10 cellular contexts compared by ENCODE assay signal in genomic region chr7:43954524-43955228, GRCh38. TPM values are rescaled to one million over a fixed set of nuclear protein-coding genes. Genes with fewer than 3 reads are reported as not detected.
DNase-seq lines count a peak whose midpoint lies in the region; ATAC-seq and TF ChIP-seq lines count a peak whose summit lies in the region.
"Had no signal": no experiment of that assay in that cellular context is flagged by ENCODE, and none has a peak within 500 bp of the region (broad histone marks: within the 10 kb centered on the region; RNA-seq: fewer than 3 reads in every experiment).

No MANE protein-coding gene starts in this region.

- TF ChIP-seq CTCF in NB4 (IDR thresholded peaks at IDR 0.05; ENCODE audit: low read depth, low read length) = peak; percentile 90
- peak; percentile 54 for TF ChIP-seq CTCF in cardiac muscle cell (IDR thresholded peaks at IDR 0.05; ENCODE audit: low read depth, low read length)
- TF ChIP-seq CTCF in sigmoid colon (IDR thresholded peaks at IDR 0.05) = no peak

- no peaks in the 10 kb centered on the region for H3K27me3 ChIP-seq in cardiac muscle cell
- H3K27me3 ChIP-seq in sigmoid colon = no peaks in the 10 kb centered on the region
- no peaks in the 10 kb centered on the region for H3K27me3 ChIP-seq in effector memory CD4-positive, alpha-beta T cell (replicated peaks; ENCODE audit: control insufficient read depth, insufficient read depth, low read length, poor library complexity, severe bottlenecking)
- H3K27me3 ChIP-seq: BLaER1 treated with 17β-estradiol and CSF1 and Interleukin-3, amounts not matched to agents 10 nM and 100 nM had no signal

- peak; percentile 54 for ATAC-seq in GM21360 (IDR thresholded peaks at IDR 0.05; ENCODE audit: unreplicated experiment)

- POLR2A ChIA-PET in activated CD4-positive, alpha-beta memory T cell treated with anti-CD3 and anti-CD28 coated beads for 36 hours (lab: Charles Lee) = no interaction called here

- no peaks in the 10 kb centered on the region for H3K9me3 Mint-ChIP-seq in activated CD4-positive, alpha-beta memory T cell treated with anti-CD3 and anti-CD28 coated beads for 36 hours
- H3K9me3 Mint-ChIP-seq: activated naive CD4-positive, alpha-beta T cell treated with anti-CD3 and anti-CD28 coated beads, Interleukin-2, amount 50 U/mL, for 24 hours had no signal

- H3K4me3 ChIP-seq in NB4 (ENCODE audit: low read depth, low read length) = no peak overlapping the region
- no peak overlapping the region for H3K4me3 ChIP-seq in cardiac muscle cell
- no peak overlapping the region for H3K4me3 ChIP-seq in sigmoid colon
- H3K4me3 ChIP-seq in effector memory CD4-positive, alpha-beta T cell (ENCODE audit: insufficient read depth, low read depth, low read length, poor library complexity, severe bottlenecking) = no peak overlapping the region
- H3K4me3 ChIP-seq: BLaER1 treated with 17β-estradiol and CSF1 and Interleukin-3, amounts not matched to agents 10 nM and 100 nM had no signal

- no peak for TF ChIP-seq POLR2A in NB4 (IDR thresholded peaks at IDR 0.05; ENCODE audit: extremely low read depth, insufficient read length)
- no peak for TF ChIP-seq POLR2A in sigmoid colon (IDR thresholded peaks at IDR 0.05)

- WGBS in sigmoid colon, 2 donors = 66 to 74% methylated on average over 3 of the region's 3 CpGs

- no peak overlapping the region for H3K4me3 Mint-ChIP-seq in activated CD4-positive, alpha-beta memory T cell treated with anti-CD3 and anti-CD28 coated beads for 36 hours
- H3K4me3 Mint-ChIP-seq: activated naive CD4-positive, alpha-beta T cell treated with anti-CD3 and anti-CD28 coated beads, Interleukin-2, amount 50 U/mL, for 24 hours had no signal

- peak; percentile 8 for DNase-seq in NCI-H2029 (lab: John Stamatoyannopoulos, UW)
- DNase-seq in NCI-H2029 treated with DMSO at 0.1 percent for 48 hours (lab: John Stamatoyannopoulos, UW) = no peak
- peak; percentile 73 for DNase-seq in NB4 (ENCODE audit: low read depth)
- DNase-seq in activated CD4-positive, alpha-beta memory T cell treated with anti-CD3 and anti-CD28 coated beads for 36 hours = peak; percentile 37
- peak; percentile 61 to 65 for DNase-seq in cardiac muscle cell (ENCODE audit: low read depth in 1 of 2, low spot score in 1 of 2)
- peak; percentile 1 for DNase-seq in sigmoid colon
- no peak for DNase-seq in effector memory CD4-positive, alpha-beta T cell

- H3K4me1 ChIP-seq in cardiac muscle cell (ENCODE audit: low read depth) (no peaks in the 10 kb centered on the region), sigmoid colon (no peaks in the 10 kb centered on the region)
- H3K4me1 ChIP-seq in effector memory CD4-positive, alpha-beta T cell (ENCODE audit: control insufficient read depth, insufficient read depth, low read length, poor library complexity, severe bottlenecking) = peaks cover 4% of the 10 kb centered on the region

- H3K36me3 Mint-ChIP-seq in activated CD4-positive, alpha-beta memory T cell treated with anti-CD3 and anti-CD28 coated beads for 36 hours = peaks cover 11% of the 10 kb centered on the region

- no peak for TF ChIP-seq EP300 in sigmoid colon (IDR thresholded peaks at IDR 0.05)

- peaks cover 9% of the 10 kb centered on the region for H3K4me1 Mint-ChIP-seq in activated CD4-positive, alpha-beta memory T cell treated with anti-CD3 and anti-CD28 coated beads for 36 hours (ENCODE audit: low read depth)

- H3K27ac Mint-ChIP-seq in activated CD4-positive, alpha-beta memory T cell treated with anti-CD3 and anti-CD28 coated beads for 36 hours = no peak overlapping the region
- H3K27ac Mint-ChIP-seq: activated naive CD4-positive, alpha-beta T cell treated with anti-CD3 and anti-CD28 coated beads, Interleukin-2, amount 50 U/mL, for 24 hours had no signal

- intact Hi-C loops in activated CD4-positive, alpha-beta memory T cell treated with anti-CD3 and anti-CD28 coated beads for 36 hours (cut with micrococcal nuclease) = no loop called here
- intact Hi-C loops in sigmoid colon (cut with DNase I) = no loop called here

- H3K36me3 ChIP-seq in cardiac muscle cell (no peaks in the 10 kb centered on the region), sigmoid colon (peaks cover 8 to 48% (median 21%) of the 10 kb centered on the region in 4 donors)
- H3K36me3 ChIP-seq in effector memory CD4-positive, alpha-beta T cell (ENCODE audit: control insufficient read depth, insufficient read depth, low read length) = peaks cover 9% of the 10 kb centered on the region

- H3K27me3 Mint-ChIP-seq in activated CD4-positive, alpha-beta memory T cell treated with anti-CD3 and anti-CD28 coated beads for 36 hours = no peaks in the 10 kb centered on the region
- H3K27me3 Mint-ChIP-seq: activated naive CD4-positive, alpha-beta T cell treated with anti-CD3 and anti-CD28 coated beads, Interleukin-2, amount 50 U/mL, for 24 hours had no signal

- no peaks in the 10 kb centered on the region for H3K9me3 ChIP-seq in cardiac muscle cell (ENCODE audit: low read depth)
- no peaks in the 10 kb centered on the region for H3K9me3 ChIP-seq in sigmoid colon
- no peaks in the 10 kb centered on the region for H3K9me3 ChIP-seq in effector memory CD4-positive, alpha-beta T cell (ENCODE audit: control insufficient read depth, low read length)

- H3K27ac ChIP-seq in cardiac muscle cell (no peak overlapping the region), sigmoid colon (no peak overlapping the region)
- H3K27ac ChIP-seq in effector memory CD4-positive, alpha-beta T cell (ENCODE audit: insufficient read depth, low read length, poor library complexity, severe bottlenecking) = no peak overlapping the region
- H3K27ac ChIP-seq: BLaER1 treated with 17β-estradiol and CSF1 and Interleukin-3, amounts not matched to agents 10 nM and 100 nM had no signal

- CTCF ChIA-PET in activated CD4-positive, alpha-beta memory T cell treated with anti-CD3 and anti-CD28 coated beads for 36 hours (lab: Charles Lee) = no interaction called here

RNA-seq across cellular contexts. Expression of gene UBE2D4, which starts 28.4 kb away (rescaled TPM):
- 10 to 100 TPM; 11.3 to 11.8 TPM for total RNA-seq in activated CD4-positive, alpha-beta memory T cell treated with anti-CD3 and anti-CD28 coated beads for 36 hours
- total RNA-seq in cardiac muscle cell (12.7 and 27.3 TPM in 2 replicates), sigmoid colon (10 to 100 TPM; 24.0 to 37.1 (median 28.5) TPM)
- polyA plus RNA-seq in cardiac muscle cell (16.6 and 22.5 TPM in 2 replicates), sigmoid colon (10 to 100 TPM in 2 of 3 donors, 1 to 10 TPM in 1; 7.5 to 14.1 (median 13.8) TPM)

RNA-seq across cellular contexts. Expression of gene SPDYE1, which starts 43.0 kb away (rescaled TPM):
- total RNA-seq in activated CD4-positive, alpha-beta memory T cell treated with anti-CD3 and anti-CD28 coated beads for 36 hours = not detected
- total RNA-seq in cardiac muscle cell (not detected in 2 replicates), sigmoid colon (not detected)
- polyA plus RNA-seq in cardiac muscle cell (1.6 and 1.7 TPM in 2 replicates), sigmoid colon (not detected)

RNA-seq across cellular contexts. Expression of gene URGCP, which starts 48.3 kb away (rescaled TPM):
- total RNA-seq in activated CD4-positive, alpha-beta memory T cell treated with anti-CD3 and anti-CD28 coated beads for 36 hours = 10 to 100 TPM; 22.3 to 24.0 TPM
- 30.9 and 40.2 TPM in 2 replicates for total RNA-seq in cardiac muscle cell
- 28.3 and 42.7 TPM in 2 replicates for polyA plus RNA-seq in cardiac muscle cell
- 10 to 100 TPM; 18.4 to 32.7 (median 24.0) TPM for total RNA-seq in sigmoid colon
- 10 to 100 TPM; 18.0 to 28.8 (median 21.5) TPM for polyA plus RNA-seq in sigmoid colon

Comparison
In these comparisons a context has a peak if more than half of its experiments do, and no peak if none do; other contexts are left out.
1. DNase-seq: peak in NCI-H2029 (single experiment), NB4 (single experiment), activated CD4-positive, alpha-beta memory T cell treated with anti-CD3 and anti-CD28 coated beads for 36 hours (single experiment), cardiac muscle cell (2 of 2) and sigmoid colon (single experiment); none in NCI-H2029 treated with DMSO at 0.1 percent for 48 hours (single experiment) and effector memory CD4-positive, alpha-beta T cell (0 of 3).
2. CTCF ChIP-seq: peak in NB4 (single experiment) and cardiac muscle cell (single experiment); none in sigmoid colon (0 of 4).